In genomic region chr12:47885012-47885501, GRCh38 we compare ENCODE assay signal across 9 cellular contexts. TPM values are rescaled to one million over a fixed set of nuclear protein-coding genes. Genes with fewer than 3 reads are reported as not detected.
A peak's percentile ranks its signal among the peaks of the same experiment; 100 is the strongest.
DNase-seq lines count a peak whose midpoint lies in the region; ATAC-seq, FAIRE-seq and TF ChIP-seq lines count a peak whose summit lies in the region.
"Had no signal": no experiment of that assay in that cellular context is flagged by ENCODE, and none has a peak within 500 bp of the region (broad histone marks: within the 10 kb centered on the region; RNA-seq: fewer than 3 reads in every experiment).

No MANE protein-coding gene starts in this region.

- intact Hi-C loops in left cardiac atrium (cut with DNase I) = no loop called here

- POLR2A ChIA-PET in activated CD4-positive, alpha-beta memory T cell treated with anti-CD3 and anti-CD28 coated beads, Interleukin-2, amount 10 ng/mL, durations not matched to agents 7 days and 5 days (lab: Charles Lee) = interaction anchor here (0.8 to 12.6 kb wide), 13 partner anchors 9 to 669 kb away, joined by 3 to 205 read pairs (median 4); partner anchors contain the start of genes HDAC7, TMEM106C and VDR

- H3K4me3 Mint-ChIP-seq in activated CD4-positive, alpha-beta memory T cell treated with anti-CD3 and anti-CD28 coated beads, Interleukin-2, amount 10 ng/mL, durations not matched to agents 7 days and 5 days = peak overlapping the region; percentile 13
- H3K4me3 Mint-ChIP-seq in progenitor cell of endocrine pancreas (ENCODE audit: low read depth) = no peak overlapping the region

- no peaks in the 10 kb centered on the region for H3K27me3 Mint-ChIP-seq in activated CD4-positive, alpha-beta memory T cell treated with anti-CD3 and anti-CD28 coated beads, Interleukin-2, amount 10 ng/mL, durations not matched to agents 7 days and 5 days
- H3K27me3 Mint-ChIP-seq in progenitor cell of endocrine pancreas = peaks cover 13% of the 10 kb centered on the region

- peak overlapping the region; percentile 98 for H3K27ac Mint-ChIP-seq in activated CD4-positive, alpha-beta memory T cell treated with anti-CD3 and anti-CD28 coated beads, Interleukin-2, amount 10 ng/mL, durations not matched to agents 7 days and 5 days
- no peak overlapping the region for H3K27ac Mint-ChIP-seq in progenitor cell of endocrine pancreas

- no peaks in the 10 kb centered on the region for H3K9me3 Mint-ChIP-seq in activated CD4-positive, alpha-beta memory T cell treated with anti-CD3 and anti-CD28 coated beads, Interleukin-2, amount 10 ng/mL, durations not matched to agents 7 days and 5 days
- H3K9me3 Mint-ChIP-seq in progenitor cell of endocrine pancreas (ENCODE audit: low read depth) = no peaks in the 10 kb centered on the region

- peak; percentile 39 for ATAC-seq in GM18517 (IDR thresholded peaks at IDR 0.05; ENCODE audit: unreplicated experiment)
- peak; percentile 50 for ATAC-seq in HG02938 (IDR thresholded peaks at IDR 0.05; ENCODE audit: unreplicated experiment)
- ATAC-seq in left cardiac atrium = no peak

- FAIRE-seq in frontal cortex (lab: Jason Lieb, UNC) = no peak

- DNase-seq in activated CD4-positive, alpha-beta memory T cell treated with anti-CD3 and anti-CD28 coated beads, Interleukin-2, amount 10 ng/mL, durations not matched to agents 7 days and 5 days = peak; percentile 82
- peak; percentile 84 to 88 for DNase-seq in stimulated activated CD4-positive, alpha-beta T cell treated with anti-CD3 and anti-CD28 coated beads, Interleukin-15, amount 100 ng/mL, for 48 hours (ENCODE audit: low read depth in 2 of 2)
- DNase-seq in left cardiac atrium = no peak
- DNase-seq in T-helper 9 cell = no peak
- DNase-seq in progenitor cell of endocrine pancreas (ENCODE audit: low spot score, unreplicated experiment) = no peak
- DNase-seq in frontal cortex (ENCODE audit: low spot score in 2 of 2) = no peak
- DNase-seq: adrenal gland had no signal

- TF ChIP-seq CTCF in progenitor cell of endocrine pancreas (IDR thresholded peaks at IDR 0.05; ENCODE audit: unreplicated experiment) = no peak

- CTCF ChIA-PET in activated CD4-positive, alpha-beta memory T cell treated with anti-CD3 and anti-CD28 coated beads, Interleukin-2, amount 10 ng/mL, durations not matched to agents 7 days and 5 days (lab: Charles Lee) = interaction anchor here (0.8 to 5.7 kb wide), 14 partner anchors 9 to 272 kb away, joined by 3 to 28 read pairs (median 6); partner anchors contain the start of genes ASB8, TMEM106C and VDR

- H3K36me3 Mint-ChIP-seq in activated CD4-positive, alpha-beta memory T cell treated with anti-CD3 and anti-CD28 coated beads, Interleukin-2, amount 10 ng/mL, durations not matched to agents 7 days and 5 days (ENCODE audit: low read depth) = peaks cover 66% of the 10 kb centered on the region
- no peaks in the 10 kb centered on the region for H3K36me3 Mint-ChIP-seq in progenitor cell of endocrine pancreas (ENCODE audit: insufficient read depth)

- H3K4me1 Mint-ChIP-seq in activated CD4-positive, alpha-beta memory T cell treated with anti-CD3 and anti-CD28 coated beads, Interleukin-2, amount 10 ng/mL, durations not matched to agents 7 days and 5 days = peaks cover 92% of the 10 kb centered on the region
- H3K4me1 Mint-ChIP-seq in progenitor cell of endocrine pancreas (ENCODE audit: low read depth) = peaks cover 2% of the 10 kb centered on the region

RNA-seq across cellular contexts. Expression of gene VDR, which starts 19.7 kb away (rescaled TPM):
- total RNA-seq in activated CD4-positive, alpha-beta memory T cell treated with anti-CD3 and anti-CD28 coated beads, Interleukin-2, amount 10 ng/mL, durations not matched to agents 7 days and 5 days = 10 to 100 TPM; 62.9 to 65.5 TPM
- total RNA-seq in left cardiac atrium (1 to 10 TPM in 1 of 2 donors, under 1 TPM in 1; 0.74 to 3.1 TPM), progenitor cell of endocrine pancreas (0.31 and 0.38 TPM in 2 replicates), frontal cortex (not detected)

Comparison
In these comparisons a context has a peak if more than half of its experiments do, and no peak if none do; other contexts are left out.
1. ATAC-seq: peak in GM18517 (single experiment) and HG02938 (single experiment); none in left cardiac atrium (0 of 2).
2. DNase-seq: peak in activated CD4-positive, alpha-beta memory T cell treated with anti-CD3 and anti-CD28 coated beads, Interleukin-2, amount 10 ng/mL, durations not matched to agents 7 days and 5 days (single experiment) and stimulated activated CD4-positive, alpha-beta T cell treated with anti-CD3 and anti-CD28 coated beads, Interleukin-15, amount 100 ng/mL, for 48 hours (2 of 2); none in left cardiac atrium (single experiment), T-helper 9 cell (single experiment), progenitor cell of endocrine pancreas (single experiment) and frontal cortex (0 of 2).
3. RNA of gene VDR, which starts 19.7 kb away (total RNA-seq): 62.9 to 65.5 TPM in activated CD4-positive, alpha-beta memory T cell treated with anti-CD3 and anti-CD28 coated beads, Interleukin-2, amount 10 ng/mL, durations not matched to agents 7 days and 5 days; 0.74 to 3.1 TPM in left cardiac atrium, 0.31 to 0.38 TPM in progenitor cell of endocrine pancreas and not detected in frontal cortex (single experiment); every median in the first group is over 10 times any median in the second.